ENCODE assay signal across 12 cellular contexts in genomic region chr6:10518461-10519216, GRCh38. TPM values are rescaled to one million over a fixed set of nuclear protein-coding genes. Genes with fewer than 3 reads are reported as not detected.
DNase-seq lines count a peak whose midpoint lies in the region; ATAC-seq and TF ChIP-seq lines count a peak whose summit lies in the region.
"Had no signal": no experiment of that assay in that cellular context is flagged by ENCODE, and none has a peak within 500 bp of the region (broad histone marks: within the 10 kb centered on the region; RNA-seq: fewer than 3 reads in every experiment).

No MANE protein-coding gene starts in this region.

- H3K4me1 ChIP-seq in Caco-2 (peaks cover 29% of the 10 kb centered on the region), mesodermal cell (ENCODE audit: control insufficient read depth, insufficient read depth, low read length, poor library complexity, severe bottlenecking) (peaks cover 27% of the 10 kb centered on the region)

- no CpG with 5 or more reads among the region's 7 CpGs for WGBS in mesodermal cell (ENCODE audit: insufficient coverage in 2 of 2), 2 experiments

- peaks cover 20% of the 10 kb centered on the region for H3K4me1 Mint-ChIP-seq in Caco-2 (ENCODE audit: low read depth, unreplicated experiment)
- H3K4me1 Mint-ChIP-seq in MCF 10A (ENCODE audit: insufficient read depth, unreplicated experiment) = peaks cover 6% of the 10 kb centered on the region
- H3K4me1 Mint-ChIP-seq in activated T-cell treated with anti-CD3 and anti-CD28 coated beads, Interleukin-2, amount 50 U/mL, for 4 hours (ENCODE audit: low read depth) = no peaks in the 10 kb centered on the region

- no peaks in the 10 kb centered on the region for H3K27me3 ChIP-seq in Caco-2 (replicated peaks; ENCODE audit: control insufficient read depth, insufficient read depth, low read length)

- H3K36me3 ChIP-seq in Caco-2 (ENCODE audit: control insufficient read depth, insufficient read depth, low read length) (no peaks in the 10 kb centered on the region), mesodermal cell (ENCODE audit: control insufficient read depth, insufficient read depth, low read length) (no peaks in the 10 kb centered on the region)

- peak overlapping the region; percentile 58 for H3K27ac ChIP-seq in mesodermal cell (ENCODE audit: low read depth, low read length, severe bottlenecking)
- H3K27ac ChIP-seq: VCaP had no signal

- POLR2A ChIA-PET in Caco-2 (lab: Charles Lee) (interaction anchor here (0.7 to 1.0 kb wide), 2 partner anchors 49 to 204 kb away, joined by 3 to 4 read pairs; partner anchors contain the start of gene TMEM14C), MCF 10A (lab: Yijun Ruan, JAX) (no interaction called here)

- H3K4me3 ChIP-seq in Caco-2 (ENCODE audit: low read depth, low read length) (no peak overlapping the region), NB4 (ENCODE audit: low read depth, low read length) (no peak overlapping the region), mesodermal cell (ENCODE audit: extremely low read depth, insufficient read depth, low read length, poor library complexity, severe bottlenecking) (no peak overlapping the region)

- H3K27me3 Mint-ChIP-seq in Caco-2 (ENCODE audit: insufficient read depth, unreplicated experiment) = no peaks in the 10 kb centered on the region
- H3K27me3 Mint-ChIP-seq in MCF 10A (ENCODE audit: insufficient read depth, unreplicated experiment) = no peaks in the 10 kb centered on the region
- no peaks in the 10 kb centered on the region for H3K27me3 Mint-ChIP-seq in activated T-cell treated with anti-CD3 and anti-CD28 coated beads, Interleukin-2, amount 50 U/mL, for 4 hours (ENCODE audit: low read depth)

- DNase-seq in Caco-2 (no peak), NB4 (ENCODE audit: low read depth) (peak; percentile 93), MCF 10A (ENCODE audit: unreplicated experiment) (peak; percentile 51), SW480 (ENCODE audit: low spot score) (no peak)
- DNase-seq in activated T-cell treated with anti-CD3 and anti-CD28 coated beads, Interleukin-2, amount 50 U/mL, for 4 hours = no peak
- DNase-seq: caudate nucleus, DMS 273 treated with DMSO at 0.1 percent for 48 hours, NCI-H1092 treated with DMSO at 0.1 percent for 48 hours had no signal

- no peak for TF ChIP-seq POLR2A in NB4 (IDR thresholded peaks at IDR 0.05; ENCODE audit: extremely low read depth, insufficient read length)

- H3K36me3 Mint-ChIP-seq in Caco-2 (ENCODE audit: insufficient read depth, unreplicated experiment) = peaks cover 17% of the 10 kb centered on the region
- no peaks in the 10 kb centered on the region for H3K36me3 Mint-ChIP-seq in MCF 10A (ENCODE audit: insufficient read depth, unreplicated experiment)
- no peaks in the 10 kb centered on the region for H3K36me3 Mint-ChIP-seq in activated T-cell treated with anti-CD3 and anti-CD28 coated beads, Interleukin-2, amount 50 U/mL, for 4 hours (ENCODE audit: insufficient read depth)

- ATAC-seq in GM21825 (IDR thresholded peaks at IDR 0.05; ENCODE audit: unreplicated experiment) (no peak), HG02642 (IDR thresholded peaks at IDR 0.05; ENCODE audit: poor library complexity, unreplicated experiment) (no peak)
- no peak for ATAC-seq in activated T-cell treated with anti-CD3 and anti-CD28 coated beads, Interleukin-2, amount 50 U/mL, for 4 hours

- BruUV-seq in Caco-2 (replicated peaks; lab: Mats Ljungman, UMichigan) = no TSS peak
- BruUV-seq in MCF 10A (replicated peaks; lab: Mats Ljungman, UMichigan) = no TSS peak

- CTCF ChIA-PET in Caco-2 (lab: Charles Lee) (interaction anchor here (0.6 kb wide), 1 partner anchor 550 kb away, joined by 3 read pairs; no protein-coding TSS in a partner anchor), MCF 10A (lab: Yijun Ruan, JAX) (no interaction called here)

- TF ChIP-seq CTCF in Caco-2 (IDR thresholded peaks at IDR 0.05; ENCODE audit: insufficient read depth in 1 of 2, low read depth in 1 of 2, low read length in 1 of 2, severe bottlenecking in 1 of 2, unreplicated experiment in 1 of 2) (no peak), NB4 (IDR thresholded peaks at IDR 0.05; ENCODE audit: low read depth, low read length) (no peak), MCF 10A (IDR thresholded peaks at IDR 0.05; ENCODE audit: unreplicated experiment) (no peak)

- intact Hi-C loops in Caco-2 (cut with micrococcal nuclease; ENCODE audit: unreplicated experiment) (no loop called here), MCF 10A (cut with micrococcal nuclease) (no loop called here)

- no peaks in the 10 kb centered on the region for H3K9me3 Mint-ChIP-seq in Caco-2 (ENCODE audit: unreplicated experiment)
- H3K9me3 Mint-ChIP-seq in MCF 10A (ENCODE audit: unreplicated experiment) = no peaks in the 10 kb centered on the region
- H3K9me3 Mint-ChIP-seq in activated T-cell treated with anti-CD3 and anti-CD28 coated beads, Interleukin-2, amount 50 U/mL, for 4 hours = no peaks in the 10 kb centered on the region

- no peaks in the 10 kb centered on the region for H3K9me3 ChIP-seq in Caco-2
- H3K9me3 ChIP-seq in mesodermal cell (ENCODE audit: control insufficient read depth, low read length) = no peaks in the 10 kb centered on the region

- peak overlapping the region; percentile 81 for H3K27ac Mint-ChIP-seq in Caco-2 (ENCODE audit: unreplicated experiment)
- H3K27ac Mint-ChIP-seq in MCF 10A (ENCODE audit: low read depth, unreplicated experiment) = peak overlapping the region; percentile 69

- peak overlapping the region; percentile 62 for H3K4me3 Mint-ChIP-seq in Caco-2 (ENCODE audit: unreplicated experiment)
- no peak overlapping the region for H3K4me3 Mint-ChIP-seq in MCF 10A (ENCODE audit: unreplicated experiment)
- H3K4me3 Mint-ChIP-seq in activated T-cell treated with anti-CD3 and anti-CD28 coated beads, Interleukin-2, amount 50 U/mL, for 4 hours = no peak overlapping the region

RNA-seq across cellular contexts. Expression of gene GCNT2, which starts 2.5 kb away (rescaled TPM):
- total RNA-seq in Caco-2 (2022) (68.1 and 70.7 TPM in 2 replicates), MCF 10A (2022) (0.63 and 0.96 TPM in 2 replicates)
- polyA plus RNA-seq in mesodermal cell (2013, experiment 1 of 2) = 8.3 TPM
- polyA plus RNA-seq in mesodermal cell (2013, experiment 2 of 2) = 8.5 TPM
- under 1 TPM; 0.71 to 0.92 (median 0.78) TPM for total RNA-seq in activated T-cell treated with anti-CD3 and anti-CD28 coated beads, Interleukin-2, amount 50 U/mL, for 4 hours

Comparison
In these comparisons a context has a peak if more than half of its experiments do, and no peak if none do; other contexts are left out.
1. DNase-seq: peak in NB4 (single experiment) and MCF 10A (single experiment); none in Caco-2 (0 of 2), SW480 (single experiment) and activated T-cell treated with anti-CD3 and anti-CD28 coated beads, Interleukin-2, amount 50 U/mL, for 4 hours (single experiment).
2. RNA of gene GCNT2, which starts 2.5 kb away (total RNA-seq): 68.1 to 70.7 TPM in Caco-2; 0.71 to 0.92 TPM in activated T-cell treated with anti-CD3 and anti-CD28 coated beads, Interleukin-2, amount 50 U/mL, for 4 hours and 0.63 to 0.96 TPM in MCF 10A; every median in the first group is over 10 times any median in the second.